Comparison of ENCODE assay signal across 17 cellular contexts in the genomic region with DNA sequence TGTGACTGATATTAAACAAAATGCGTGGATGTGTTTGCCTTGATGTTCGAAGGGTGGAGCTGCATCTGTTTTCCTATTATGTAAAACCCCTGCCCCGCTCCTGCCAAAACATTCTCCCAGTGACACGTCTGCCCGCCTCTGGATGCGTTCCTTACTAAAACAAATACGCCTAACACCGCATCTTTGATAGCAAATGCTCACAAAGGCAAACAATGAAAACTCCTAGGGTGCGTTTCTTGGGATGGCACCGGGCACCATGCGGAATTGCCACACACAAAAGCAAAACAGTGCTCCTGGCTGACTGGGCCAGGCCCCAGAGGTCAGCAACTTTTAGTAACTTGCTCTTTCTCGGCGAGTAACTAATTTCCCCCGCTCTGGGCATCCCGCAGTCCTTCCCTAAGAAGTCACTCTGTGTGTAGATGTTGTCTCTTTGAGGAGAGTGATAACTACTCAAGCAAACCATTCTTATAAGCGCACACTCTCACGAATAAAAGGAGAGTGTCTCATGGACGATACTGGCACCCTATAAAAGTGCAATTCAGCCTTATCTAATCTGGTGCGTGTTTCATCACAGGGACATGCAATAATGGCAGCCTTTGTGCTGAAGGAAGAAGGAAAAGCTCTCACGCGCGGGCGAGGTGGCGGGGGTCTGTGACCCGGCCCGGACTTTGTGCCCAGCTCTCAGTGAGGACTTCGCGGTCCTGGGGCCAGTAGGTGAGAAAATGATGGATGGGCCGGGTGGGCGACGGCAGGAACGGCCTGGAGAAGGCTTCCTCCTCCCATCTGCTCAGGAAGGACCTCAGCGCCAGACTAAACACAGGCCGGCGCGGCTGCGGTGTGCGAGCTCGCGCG. TPM values are rescaled to one million over a fixed set of nuclear protein-coding genes. Genes with fewer than 3 reads are reported as not detected.
A peak's percentile ranks its signal among the peaks of the same experiment; 100 is the strongest.
DNase-seq lines count a peak whose midpoint lies in the region; ATAC-seq, FAIRE-seq and TF ChIP-seq lines count a peak whose summit lies in the region.
"Had no signal": no experiment of that assay in that cellular context is flagged by ENCODE, and none has a peak within 500 bp of the region (broad histone marks: within the 10 kb centered on the region; RNA-seq: fewer than 3 reads in every experiment).

No MANE protein-coding gene starts in this region.

- no peak for ATAC-seq in HepG2
- no peak for ATAC-seq in right lobe of liver
- no peak for ATAC-seq in HG02623 (IDR thresholded peaks at IDR 0.05; ENCODE audit: unreplicated experiment)

- no peak overlapping the region for H3K4me3 Mint-ChIP-seq in neural progenitor cell

- 29% methylated on average over 41 of the region's 41 CpGs for WGBS in HepG2 (ENCODE audit: low lambda C conversion rate)
- 32% methylated on average over 16 of the region's 41 CpGs for WGBS in right lobe of liver (ENCODE audit: insufficient coverage, low coverage, low lambda C conversion rate, missing lambda C conversion rate)

- TF ChIP-seq POLR2A in HepG2 (IDR thresholded peaks at IDR 0.05; ENCODE audit: insufficient read depth in 1 of 2, low read depth in 2 of 2, low read length in 2 of 2) (no peak), right lobe of liver (IDR thresholded peaks at IDR 0.05) (no peak)

- in situ Hi-C loops in HepG2 (cut with HindIII; ENCODE audit: extremely low pct_ligation_motif_present, low pct_unique_long_range_greater_than_20kb), result loop anchor here (5.0 kb wide), 1 partner anchor 846 kb away; no protein-coding TSS in a partner anchor

- intact Hi-C loops in HepG2 (cut with micrococcal nuclease; ENCODE audit: unreplicated experiment), result no loop called here
- intact Hi-C loops in right lobe of liver (cut with DNase I), result loop anchor here (10.0 kb wide), 4 partner anchors 504 to 1034 kb away; no protein-coding TSS in a partner anchor
- intact Hi-C loops in colonic mucosa (cut with DNase I), result loop anchor here (5.0 kb wide), 3 partner anchors 506 to 751 kb away; no protein-coding TSS in a partner anchor

- H3K36me3 Mint-ChIP-seq in neural progenitor cell, result no peaks in the 10 kb centered on the region

- peaks cover 25% of the 10 kb centered on the region for H3K27me3 Mint-ChIP-seq in neural progenitor cell (ENCODE audit: insufficient read depth, low read depth)

- H3K9me3 ChIP-seq in HepG2 (ENCODE audit: low read length), result no peaks in the 10 kb centered on the region
- H3K9me3 ChIP-seq in right lobe of liver, result no peaks in the 10 kb centered on the region
- H3K9me3 ChIP-seq in duodenal mucosa (ENCODE audit: control insufficient read depth in 1 of 2, low read length in 2 of 2), result no peaks in the 10 kb centered on the region
- H3K9me3 ChIP-seq in neural progenitor cell (ENCODE audit: low read depth), result no peaks in the 10 kb centered on the region
- H3K9me3 ChIP-seq in colonic mucosa, result no peaks in the 10 kb centered on the region
- H3K9me3 ChIP-seq: BLaER1 treated with 17β-estradiol and CSF1 and Interleukin-3, amounts not matched to agents 10 nM and 100 nM; SJCRH30 had no signal

- TF ChIP-seq RAD21 in HepG2 (CRISPR knock-in tag; IDR thresholded peaks at IDR 0.05), result no peak

- no peak for FAIRE-seq in HepG2 (lab: Jason Lieb, UNC)

- TF ChIP-seq EP300 in HepG2 (IDR thresholded peaks at IDR 0.05; ENCODE audit: low read depth in 2 of 2, low read length in 2 of 2) (no peak), HepG2 (CRISPR knock-in tag; IDR thresholded peaks at IDR 0.05; ENCODE audit: borderline replicate concordance) (no peak)

- no peaks in the 10 kb centered on the region for H3K79me2 ChIP-seq in HepG2 (ENCODE audit: insufficient read depth, low read length)
- H3K79me2 ChIP-seq in neural progenitor cell (ENCODE audit: low read depth), result no peaks in the 10 kb centered on the region

- H3K9ac ChIP-seq in HepG2 (ENCODE audit: insufficient read depth, low read depth, low read length) (no peak overlapping the region), duodenal mucosa (ENCODE audit: low read depth in 1 of 2, low read length in 2 of 2) (no peak overlapping the region), neural progenitor cell (no peak overlapping the region), colonic mucosa (ENCODE audit: low read depth in 2 of 2, low read length in 2 of 2) (no peak overlapping the region)
- H3K9ac ChIP-seq: BLaER1 treated with 17β-estradiol and CSF1 and Interleukin-3, amounts not matched to agents 10 nM and 100 nM; GM23248 had no signal

- H3K4me1 Mint-ChIP-seq in neural progenitor cell, result peaks cover 39% of the 10 kb centered on the region

- no peak overlapping the region for H3K4me3 ChIP-seq in HepG2 (replicated peaks in 1 of 3; ENCODE audit: insufficient read depth in 1 of 3, low read depth in 2 of 3, low read length in 3 of 3)
- no peak overlapping the region for H3K4me3 ChIP-seq in right lobe of liver
- peak overlapping the region; percentile 41 to 51 for H3K4me3 ChIP-seq in duodenal mucosa (ENCODE audit: low read depth in 1 of 2, low read length in 2 of 2)
- no peak overlapping the region for H3K4me3 ChIP-seq in neural progenitor cell
- H3K4me3 ChIP-seq in colonic mucosa, result no peak overlapping the region
- H3K4me3 ChIP-seq: BLaER1 treated with 17β-estradiol and CSF1 and Interleukin-3, amounts not matched to agents 10 nM and 100 nM; GM23248; SJCRH30 had no signal

- no peak overlapping the region for H2AFZ ChIP-seq in HepG2 (ENCODE audit: low read length)
- no peak overlapping the region for H2AFZ ChIP-seq in neural progenitor cell (replicated peaks)
- H2AFZ ChIP-seq: GM23248 had no signal

- H3K9me3 Mint-ChIP-seq in neural progenitor cell, result no peaks in the 10 kb centered on the region

- H3K27ac Mint-ChIP-seq in neural progenitor cell, result peak overlapping the region; percentile 72

- CTCF ChIA-PET in HepG2 (lab: Yijun Ruan, JAX; ENCODE audit: low intra/inter-chr PET ratio, low total read pairs), result no interaction called here

- POLR2A ChIA-PET in HepG2 (lab: Yijun Ruan, JAX), result no interaction called here

- H3K36me3 ChIP-seq in HepG2 (replicated peaks in 1 of 2; ENCODE audit: control insufficient read depth in 1 of 2, insufficient read depth in 2 of 2, low read length in 2 of 2) (no peaks in the 10 kb centered on the region), right lobe of liver (no peaks in the 10 kb centered on the region), duodenal mucosa (ENCODE audit: control insufficient read depth in 1 of 2, insufficient read depth in 2 of 2, low read length in 2 of 2) (no peaks in the 10 kb centered on the region), neural progenitor cell (no peaks in the 10 kb centered on the region), colonic mucosa (no peaks in the 10 kb centered on the region)
- H3K36me3 ChIP-seq: BLaER1 treated with 17β-estradiol and CSF1 and Interleukin-3, amounts not matched to agents 10 nM and 100 nM; SJCRH30 had no signal

- H3K4me2 ChIP-seq in HepG2 (ENCODE audit: low read depth, low read length), result 0 out of 2 replicates have a peak overlapping the region, but pooled peaks have one; percentile 3
- H3K4me2 ChIP-seq in neural progenitor cell, result no peak overlapping the region
- H3K4me2 ChIP-seq: BLaER1 treated with 17β-estradiol and CSF1 and Interleukin-3, amounts not matched to agents 10 nM and 100 nM had no signal

- H3K4me1 ChIP-seq in HepG2 (ENCODE audit: insufficient read depth, low read length), result peaks cover 47% of the 10 kb centered on the region
- peaks cover 0 to 19% (median 5%) of the 10 kb centered on the region in 4 donors for H3K4me1 ChIP-seq in right lobe of liver
- H3K4me1 ChIP-seq in duodenal mucosa (ENCODE audit: control insufficient read depth in 1 of 2, insufficient read depth in 2 of 2, low read length in 2 of 2), result peaks cover 11 to 26% of the 10 kb centered on the region in 2 donors
- peaks cover 17% of the 10 kb centered on the region for H3K4me1 ChIP-seq in neural progenitor cell
- peaks cover 12% of the 10 kb centered on the region for H3K4me1 ChIP-seq in colonic mucosa
- H3K4me1 ChIP-seq: SJCRH30 had no signal

- no peak overlapping the region for H3K27ac ChIP-seq in HepG2 (ENCODE audit: extremely low read length, insufficient read depth, low read length)
- H3K27ac ChIP-seq in right lobe of liver, result no peak overlapping the region
- no peak overlapping the region for H3K27ac ChIP-seq in duodenal mucosa (ENCODE audit: low read depth, low read length)
- H3K27ac ChIP-seq in neural progenitor cell, result no peak overlapping the region
- H3K27ac ChIP-seq in colonic mucosa, result no peak overlapping the region
- H3K27ac ChIP-seq: BLaER1 treated with 17β-estradiol and CSF1 and Interleukin-3, amounts not matched to agents 10 nM and 100 nM; GM23248; RWPE1; SJCRH30 had no signal

- BruUV-seq in HepG2 (replicated peaks; lab: Mats Ljungman, UMichigan), result no TSS peak

- DNase-seq in HepG2 (ENCODE audit: low spot score) (peak; percentile 28), right lobe of liver (no peak), neural progenitor cell (ENCODE audit: low spot score) (no peak), activated gamma-delta T cell (lab: John Stamatoyannopoulos, UW) (no peak), cerebellum (ENCODE audit: low spot score) (no peak), colonic mucosa (no peak)
- DNase-seq: DMS153, EL, GM23248, NCI-H1105 treated with DMSO at 0.1 percent for 48 hours, NCI-H1930, NCI-H510A, SJCRH30 had no signal

- H3F3A ChIP-seq in neural progenitor cell (ENCODE audit: low read depth), result peaks cover 3% of the 10 kb centered on the region

- H3K27me3 ChIP-seq in HepG2 (ENCODE audit: control insufficient read depth in 1 of 2, insufficient read depth in 2 of 2, low read length in 2 of 2) (peaks cover 11 to 94% of the 10 kb centered on the region in 2 experiments), right lobe of liver (peaks cover 8 to 34% of the 10 kb centered on the region in 2 donors), duodenal mucosa (ENCODE audit: control insufficient read depth in 1 of 2, insufficient read depth in 2 of 2, low read length in 2 of 2) (peaks cover 78% of the 10 kb centered on the region in 2 donors), neural progenitor cell (peaks cover 53% of the 10 kb centered on the region), colonic mucosa (peaks cover 62% of the 10 kb centered on the region)
- H3K27me3 ChIP-seq: SJCRH30 had no signal

- H4K20me1 ChIP-seq in HepG2 (ENCODE audit: insufficient read depth, low read length) (peaks cover 2% of the 10 kb centered on the region; the same call in 1 of the 2 replicates), neural progenitor cell (ENCODE audit: low read depth) (peaks cover 9% of the 10 kb centered on the region)

- no peak for TF ChIP-seq CTCF in HepG2 (CRISPR knock-in tag; IDR thresholded peaks at IDR 0.05)
- TF ChIP-seq CTCF in right lobe of liver (IDR thresholded peaks at IDR 0.05), result no peak
- no peak for TF ChIP-seq CTCF in neural progenitor cell (IDR thresholded peaks at IDR 0.05)
- no peak for TF ChIP-seq CTCF in colonic mucosa (IDR thresholded peaks at IDR 0.05)

RNA-seq across cellular contexts. Expression of a gene that starts 8.7 kb away (rescaled TPM):
- total RNA-seq in HepG2 (2016; rRNA removed; fragmentation: Illumina TruSeq; extraction: Trizol), result 0.46 and 0.55 TPM in 2 replicates
- 0.09 TPM in 1 of 2 replicates, not detected in the other for total RNA-seq in HepG2 (2016; cell fraction: cytosol; rRNA removed; fragmentation: Illumina TruSeq; extraction: Trizol; ENCODE audit: low read depth)
- 0.42 and 0.50 TPM in 2 replicates for total RNA-seq in HepG2 (2016; cell fraction: insoluble cytoplasmic fraction; rRNA removed; fragmentation: Illumina TruSeq; extraction: Trizol)
- 0.28 and 0.31 TPM in 2 replicates for total RNA-seq in HepG2 (2016; cell fraction: membrane; rRNA removed; fragmentation: Illumina TruSeq; extraction: Trizol)
- 0.47 and 0.50 TPM in 2 replicates for total RNA-seq in HepG2 (2016; cell fraction: nucleus; rRNA removed; fragmentation: Illumina TruSeq; extraction: Trizol)
- polyA plus RNA-seq in HepG2 (2011; rRNA removed), result 0.37 and 0.44 TPM in 2 replicates
- 0.19 and 0.23 TPM in 2 replicates for polyA plus RNA-seq in HepG2 (2011; cell fraction: cytosol; rRNA removed)
- 0.23 and 0.27 TPM in 2 replicates for polyA plus RNA-seq in HepG2 (2011; cell fraction: nucleus; rRNA removed)
- polyA plus RNA-seq in HepG2 (2012), result 0.30 and 0.53 TPM in 2 replicates
- polyA plus RNA-seq in HepG2 (2016; cell fraction: cytosol; fragmentation: Illumina TruSeq; extraction: Trizol; ENCODE audit: low read depth), result 0.05 and 0.09 TPM in 2 replicates
- polyA plus RNA-seq in HepG2 (2016; cell fraction: insoluble cytoplasmic fraction; fragmentation: Illumina TruSeq; extraction: Trizol; ENCODE audit: low read depth), result 0.89 and 1.2 TPM in 2 replicates
- 0.26 and 0.35 TPM in 2 replicates for polyA plus RNA-seq in HepG2 (2016; cell fraction: membrane; fragmentation: Illumina TruSeq; extraction: Trizol; ENCODE audit: low read depth)
- polyA plus RNA-seq in HepG2 (2016; cell fraction: nucleus; fragmentation: Illumina TruSeq; extraction: Trizol; ENCODE audit: insufficient read depth, low read depth), result 0.72 and 0.95 TPM in 2 replicates
- 0.30 and 18.3 TPM in 2 replicates for polyA minus RNA-seq in HepG2 (2011; rRNA and poly(A)+ RNA removed; ENCODE audit: low replicate concordance)
- 0.30 and 0.97 TPM in 2 replicates for polyA minus RNA-seq in HepG2 (2011; cell fraction: cytosol; rRNA and poly(A)+ RNA removed)
- polyA minus RNA-seq in HepG2 (2011; cell fraction: nucleus; rRNA and poly(A)+ RNA removed), result 0.25 and 0.52 TPM in 2 replicates
- total RNA-seq in right lobe of liver, result under 1 TPM; 0.24 to 0.87 (median 0.50) TPM
- 0.09 and 0.45 TPM in 2 replicates for total RNA-seq in neural progenitor cell (ENCODE audit: low replicate concordance)
- total RNA-seq in cerebellum, result 8.9 TPM
- 1 to 10 TPM in 1 of 2 donors, under 1 TPM in 1; 0.69 to 1.5 TPM for total RNA-seq in colonic mucosa

Comparison
In these comparisons a context has a peak if more than half of its experiments do, and no peak if none do; other contexts are left out.
1. H3K4me3 ChIP-seq: peak in duodenal mucosa (2 of 2); none in HepG2 (0 of 3), right lobe of liver (0 of 3), neural progenitor cell (single experiment) and colonic mucosa (single experiment).